In the genomic region with DNA sequence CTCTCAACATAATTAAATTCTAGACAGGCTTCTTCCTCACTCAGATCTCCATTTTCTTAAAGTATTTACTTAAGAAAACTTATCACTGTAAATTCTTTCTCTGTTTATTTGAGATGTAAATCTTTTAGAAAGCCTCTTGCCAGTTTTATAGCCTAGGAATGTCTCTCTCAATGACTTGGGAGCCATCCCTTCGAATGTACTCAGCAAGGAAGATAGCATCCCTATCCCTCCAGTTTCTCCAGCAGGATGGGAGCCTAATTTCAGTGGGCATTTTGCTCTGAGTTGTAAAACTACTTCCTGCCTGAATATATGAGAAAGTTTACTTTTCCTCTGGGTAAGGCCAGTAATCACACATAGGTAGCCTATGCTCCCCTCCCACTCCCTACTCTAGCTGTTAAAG, we compare ENCODE assay signal across 26 cellular contexts.
"Had no signal": no experiment of that assay in that cellular context is flagged by ENCODE, and none has a peak within 500 bp of the region (broad histone marks: within the 10 kb centered on the region; RNA-seq: fewer than 3 reads in every experiment).

No MANE protein-coding gene starts in this region.

- H3K4me3 ChIP-seq: cardiac muscle cell, MG63 had no signal

- H3K9me3 ChIP-seq: MG63 had no signal

- H3K27me3 ChIP-seq: brain microvascular endothelial cell, cardiac muscle cell, MG63 had no signal

- H3K4me3 Mint-ChIP-seq: activated B cell treated with CpG ODN at 0.5 μM for 24 hours; activated CD4-positive, alpha-beta T cell treated with anti-CD3 and anti-CD28 coated beads, Interleukin-2, amount 10 ng/mL, durations not matched to agents 24 days and 14 days; activated naive CD4-positive, alpha-beta T cell treated with anti-CD3 and anti-CD28 coated beads for 36 hours; activated naive CD8-positive, alpha-beta T cell; activated T-helper 17 cell treated with anti-CD3 and anti-CD28 coated beads, Interleukin-2, amount 50 U/mL, for 72 hours; T-helper 1 cell treated with Interleukin-12 subunit alpha and Interleukin-12 subunit beta and Interleukin-4 antibody, amounts not matched to agents 30 μg/mL and 1 μg/mL, for 36 hours had no signal

- H3K36me3 Mint-ChIP-seq: activated naive CD8-positive, alpha-beta T cell had no signal

- H3K9me3 Mint-ChIP-seq: activated B cell treated with CpG ODN at 0.5 μM for 24 hours; activated CD4-positive, alpha-beta T cell treated with anti-CD3 and anti-CD28 coated beads, Interleukin-2, amount 10 ng/mL, durations not matched to agents 24 days and 14 days; activated naive CD4-positive, alpha-beta T cell treated with anti-CD3 and anti-CD28 coated beads for 36 hours; activated T-helper 17 cell treated with anti-CD3 and anti-CD28 coated beads, Interleukin-2, amount 50 U/mL, for 72 hours; T-helper 1 cell treated with Interleukin-12 subunit alpha and Interleukin-12 subunit beta and Interleukin-4 antibody, amounts not matched to agents 30 μg/mL and 1 μg/mL, for 36 hours had no signal

- H3K27ac Mint-ChIP-seq: activated B cell treated with CpG ODN at 0.5 μM for 24 hours; activated CD4-positive, alpha-beta T cell treated with anti-CD3 and anti-CD28 coated beads, Interleukin-2, amount 10 ng/mL, durations not matched to agents 24 days and 14 days; activated naive CD4-positive, alpha-beta T cell treated with anti-CD3 and anti-CD28 coated beads for 36 hours; activated naive CD8-positive, alpha-beta T cell; activated T-helper 17 cell treated with anti-CD3 and anti-CD28 coated beads, Interleukin-2, amount 50 U/mL, for 72 hours; T-helper 1 cell treated with Interleukin-12 subunit alpha and Interleukin-12 subunit beta and Interleukin-4 antibody, amounts not matched to agents 30 μg/mL and 1 μg/mL, for 36 hours had no signal

- H3K27ac ChIP-seq: brain microvascular endothelial cell, cardiac muscle cell had no signal

- DNase-seq: activated B cell treated with CpG ODN at 0.5 μM for 24 hours; activated CD4-positive, alpha-beta T cell treated with anti-CD3 and anti-CD28 coated beads for 1 hour; activated CD4-positive, alpha-beta T cell treated with anti-CD3 and anti-CD28 coated beads, Interleukin-2, amount 10 ng/mL, durations not matched to agents 24 days and 14 days; activated CD4-positive, alpha-beta T cell treated with anti-CD3 and anti-CD28 coated beads, Interleukin-2, amount 50 U/mL, for 48 hours; activated CD8-positive, alpha-beta memory T cell treated with anti-CD3 and anti-CD28 coated beads for 24 hours; activated gamma-delta T cell; activated naive CD4-positive, alpha-beta T cell treated with anti-CD3 and anti-CD28 coated beads for 36 hours; activated T-cell treated with anti-CD3 and anti-CD28 coated beads for 4 hours; activated T-cell treated with anti-CD3 and anti-CD28 coated beads, Interleukin-2, amount 50 U/mL, for 48 hours; brain microvascular endothelial cell; MG63; MV-4-11; NCI-H1092 treated with DMSO at 0.1 percent for 48 hours; NCI-H1436; NCI-H1694 treated with DMSO at 0.1 percent for 48 hours; NCI-H2029 treated with DMSO at 0.1 percent for 48 hours; NCI-H345; NCI-H510A; NCI-H526 treated with DMSO at 0.1 percent for 48 hours; NCI-H82; NK-92 treated with Interleukin-12 subunit alpha and Interleukin-12 subunit beta, amount 100 ng/mL, for 24 hours; SHP77 treated with DMSO at 0.1 percent for 48 hours had no signal

- H3K36me3 ChIP-seq: brain microvascular endothelial cell, cardiac muscle cell, MG63 had no signal

- H3K27me3 Mint-ChIP-seq: activated B cell treated with CpG ODN at 0.5 μM for 24 hours; activated CD4-positive, alpha-beta T cell treated with anti-CD3 and anti-CD28 coated beads, Interleukin-2, amount 10 ng/mL, durations not matched to agents 24 days and 14 days; activated naive CD8-positive, alpha-beta T cell; activated T-helper 17 cell treated with anti-CD3 and anti-CD28 coated beads, Interleukin-2, amount 50 U/mL, for 72 hours had no signal

- ATAC-seq: activated T-helper 17 cell treated with anti-CD3 and anti-CD28 coated beads, Interleukin-2, amount 50 U/mL, for 72 hours had no signal

- H3K4me1 Mint-ChIP-seq: activated B cell treated with CpG ODN at 0.5 μM for 24 hours; activated CD4-positive, alpha-beta T cell treated with anti-CD3 and anti-CD28 coated beads, Interleukin-2, amount 10 ng/mL, durations not matched to agents 24 days and 14 days; activated T-helper 17 cell treated with anti-CD3 and anti-CD28 coated beads, Interleukin-2, amount 50 U/mL, for 72 hours had no signal
